16 cellular contexts compared by ENCODE assay signal in the genomic region with DNA sequence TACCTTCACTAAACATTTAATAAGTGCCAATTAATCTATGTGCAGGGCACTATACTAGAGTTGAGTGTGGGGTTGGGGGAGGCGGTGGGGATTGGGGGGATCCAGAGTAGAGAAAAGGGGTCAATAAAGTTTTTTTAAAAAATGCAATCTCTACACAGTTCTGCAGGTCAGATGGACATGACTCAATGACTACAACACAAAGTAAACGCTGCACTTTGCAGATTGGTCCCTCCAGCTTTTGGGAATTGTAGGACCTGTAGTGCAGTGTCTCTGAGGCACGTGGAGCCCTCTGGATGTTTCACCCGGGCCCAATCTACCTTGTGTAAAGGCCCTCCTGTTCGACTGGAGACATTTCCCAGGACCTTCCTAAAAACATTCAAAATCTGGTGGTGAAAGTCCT. TPM values are rescaled to one million over a fixed set of nuclear protein-coding genes. Genes with fewer than 3 reads are reported as not detected.
A peak's percentile ranks its signal among the peaks of the same experiment; 100 is the strongest.
DNase-seq lines count a peak whose midpoint lies in the region; ATAC-seq, FAIRE-seq and TF ChIP-seq lines count a peak whose summit lies in the region.
"Had no signal": no experiment of that assay in that cellular context is flagged by ENCODE, and none has a peak within 500 bp of the region (broad histone marks: within the 10 kb centered on the region; RNA-seq: fewer than 3 reads in every experiment).

No MANE protein-coding gene starts in this region.

- H3K9me3 ChIP-seq in HepG2 (ENCODE audit: low read length) = no peaks in the 10 kb centered on the region
- H3K9me3 ChIP-seq in right lobe of liver = no peaks in the 10 kb centered on the region
- no peaks in the 10 kb centered on the region for H3K9me3 ChIP-seq in adrenal gland (replicated peaks in 1 of 3)
- H3K9me3 ChIP-seq in neural progenitor cell (ENCODE audit: low read depth) = no peaks in the 10 kb centered on the region
- no peaks in the 10 kb centered on the region for H3K9me3 ChIP-seq in breast epithelium
- H3K9me3 ChIP-seq: BLaER1 had no signal

- no peak overlapping the region for H3K9ac ChIP-seq in HepG2 (ENCODE audit: insufficient read depth, low read depth, low read length)
- H3K9ac ChIP-seq in neural progenitor cell = no peak overlapping the region
- H3K9ac ChIP-seq: BLaER1, GM23248, KMS-11 had no signal

- H3K36me3 Mint-ChIP-seq in neural progenitor cell = no peaks in the 10 kb centered on the region
- H3K36me3 Mint-ChIP-seq: CD4-positive, CD25-positive, alpha-beta regulatory T cell had no signal

- no peak for FAIRE-seq in HepG2 (lab: Jason Lieb, UNC)

- H3K9me3 Mint-ChIP-seq in neural progenitor cell = no peaks in the 10 kb centered on the region
- H3K9me3 Mint-ChIP-seq: CD4-positive, CD25-positive, alpha-beta regulatory T cell had no signal

- ATAC-seq in HepG2 (no peak), right lobe of liver (no peak)

- 66% methylated on average over 3 of the region's 5 CpGs for WGBS in HepG2 (ENCODE audit: low lambda C conversion rate)
- WGBS in right lobe of liver (ENCODE audit: insufficient coverage, low coverage, low lambda C conversion rate, missing lambda C conversion rate) = 83% methylated on average over 2 of the region's 5 CpGs
- 74 to 83% (median 81%) methylated on average over 4 to 5 of the region's 5 CpGs for WGBS in adrenal gland, 4 donors

- CTCF ChIA-PET in HepG2 (lab: Yijun Ruan, JAX; ENCODE audit: low intra/inter-chr PET ratio, low total read pairs) = no interaction called here

- intact Hi-C loops in HepG2 (cut with micrococcal nuclease; ENCODE audit: unreplicated experiment) = no loop called here
- intact Hi-C loops in right lobe of liver (cut with DNase I) = no loop called here
- intact Hi-C loops in adrenal gland (cut with DNase I) = no loop called here
- intact Hi-C loops in posterior vena cava (cut with DNase I) = no loop called here
- intact Hi-C loops in breast epithelium (cut with DNase I; ENCODE audit: low total_unique reads) = no loop called here

- H3K27ac ChIP-seq in HepG2 (ENCODE audit: extremely low read length, insufficient read depth, low read length) (no peak overlapping the region), right lobe of liver (no peak overlapping the region), adrenal gland (peak overlapping the region in 3 of 5 donors; percentile 44 to 70 (median 68)), neural progenitor cell (peak overlapping the region; percentile 43), breast epithelium (no peak overlapping the region)
- H3K27ac ChIP-seq: BLaER1, GM23248, KMS-11 had no signal

- H4K20me1 ChIP-seq in HepG2 (ENCODE audit: insufficient read depth, low read length) (peaks cover 5% of the 10 kb centered on the region), neural progenitor cell (ENCODE audit: low read depth) (peaks cover 100% of the 10 kb centered on the region)
- H4K20me1 ChIP-seq: BLaER1 had no signal

- TF ChIP-seq RAD21 in HepG2 (CRISPR knock-in tag; IDR thresholded peaks at IDR 0.05) = no peak

- H3K79me2 ChIP-seq in HepG2 (ENCODE audit: insufficient read depth, low read length) = peaks cover 42% of the 10 kb centered on the region
- peaks cover 100% of the 10 kb centered on the region for H3K79me2 ChIP-seq in neural progenitor cell (ENCODE audit: low read depth)

- no peaks in the 10 kb centered on the region for H3K27me3 ChIP-seq in HepG2 (ENCODE audit: control insufficient read depth in 1 of 2, insufficient read depth in 2 of 2, low read length in 2 of 2)
- H3K27me3 ChIP-seq in right lobe of liver = no peaks in the 10 kb centered on the region
- no peaks in the 10 kb centered on the region for H3K27me3 ChIP-seq in adrenal gland
- no peaks in the 10 kb centered on the region for H3K27me3 ChIP-seq in neural progenitor cell
- no peaks in the 10 kb centered on the region for H3K27me3 ChIP-seq in breast epithelium
- H3K27me3 ChIP-seq: BLaER1 had no signal

- no peak overlapping the region for H3K4me3 ChIP-seq in HepG2 (replicated peaks in 1 of 3; ENCODE audit: insufficient read depth in 1 of 3, low read depth in 2 of 3, low read length in 3 of 3)
- no peak overlapping the region for H3K4me3 ChIP-seq in right lobe of liver
- H3K4me3 ChIP-seq in adrenal gland = no peak overlapping the region
- no peak overlapping the region for H3K4me3 ChIP-seq in neural progenitor cell
- H3K4me3 ChIP-seq in breast epithelium = no peak overlapping the region
- H3K4me3 ChIP-seq: BLaER1, GM23248 had no signal

- H3K4me1 ChIP-seq in HepG2 (ENCODE audit: insufficient read depth, low read length) = peaks cover 100% of the 10 kb centered on the region
- H3K4me1 ChIP-seq in right lobe of liver = peaks cover 0 to 20% (median 4%) of the 10 kb centered on the region in 4 donors
- H3K4me1 ChIP-seq in adrenal gland (replicated peaks in 1 of 2) = peaks cover 34 to 88% of the 10 kb centered on the region in 2 donors
- peaks cover 98% of the 10 kb centered on the region for H3K4me1 ChIP-seq in neural progenitor cell
- no peaks in the 10 kb centered on the region for H3K4me1 ChIP-seq in breast epithelium
- H3K4me1 ChIP-seq: BLaER1 had no signal

- H3K27ac Mint-ChIP-seq in neural progenitor cell = no peak overlapping the region
- H3K27ac Mint-ChIP-seq: CD4-positive, CD25-positive, alpha-beta regulatory T cell had no signal

- no peak overlapping the region for H3K4me2 ChIP-seq in HepG2 (ENCODE audit: low read depth, low read length)
- H3K4me2 ChIP-seq in neural progenitor cell = no peak overlapping the region
- H3K4me2 ChIP-seq: BLaER1, KMS-11 had no signal

- in situ Hi-C loops in HepG2 (cut with HindIII; ENCODE audit: extremely low pct_ligation_motif_present, low pct_unique_long_range_greater_than_20kb) = no loop called here

- POLR2A ChIA-PET in HepG2 (lab: Yijun Ruan, JAX) = no interaction called here

- no peak for TF ChIP-seq CTCF in HepG2 (CRISPR knock-in tag; IDR thresholded peaks at IDR 0.05)
- no peak for TF ChIP-seq CTCF in right lobe of liver (IDR thresholded peaks at IDR 0.05)
- no peak for TF ChIP-seq CTCF in adrenal gland (IDR thresholded peaks at IDR 0.05)
- TF ChIP-seq CTCF in neural progenitor cell (IDR thresholded peaks at IDR 0.05) = no peak
- TF ChIP-seq CTCF in breast epithelium (IDR thresholded peaks at IDR 0.05) = no peak

- peaks cover 55% of the 10 kb centered on the region for H3F3A ChIP-seq in neural progenitor cell (ENCODE audit: low read depth)

- DNase-seq in HepG2 (ENCODE audit: low spot score) = no peak
- no peak for DNase-seq in right lobe of liver
- no peak for DNase-seq in adrenal gland
- DNase-seq in neural progenitor cell (ENCODE audit: low spot score) = no peak
- DNase-seq in posterior vena cava (ENCODE audit: low spot score) = no peak
- no peak for DNase-seq in breast epithelium (ENCODE audit: low spot score in 2 of 2)
- no peak for DNase-seq in SIG-M5 treated with dmso at 0.1 percent for 504 hours (lab: John Stamatoyannopoulos, UW; ENCODE audit: unreplicated experiment)
- DNase-seq: 8988T; AML-193; CD4-positive, CD25-positive, alpha-beta regulatory T cell; DND-41; GF-D8; GM23248; H7 had no signal

- BruUV-seq in HepG2 (replicated peaks; lab: Mats Ljungman, UMichigan) = no TSS peak

- H3K36me3 ChIP-seq in HepG2 (replicated peaks in 1 of 2; ENCODE audit: control insufficient read depth in 1 of 2, insufficient read depth in 2 of 2, low read length in 2 of 2) (no peaks in the 10 kb centered on the region), right lobe of liver (no peaks in the 10 kb centered on the region), adrenal gland (replicated peaks in 1 of 2) (no peaks in the 10 kb centered on the region), neural progenitor cell (no peaks in the 10 kb centered on the region), breast epithelium (no peaks in the 10 kb centered on the region)
- H3K36me3 ChIP-seq: BLaER1 had no signal

- H3K4me3 Mint-ChIP-seq in neural progenitor cell = no peak overlapping the region
- H3K4me3 Mint-ChIP-seq: CD4-positive, CD25-positive, alpha-beta regulatory T cell had no signal

- TF ChIP-seq EP300 in HepG2 (IDR thresholded peaks at IDR 0.05; ENCODE audit: low read depth in 2 of 2, low read length in 2 of 2) (no peak), HepG2 (CRISPR knock-in tag; IDR thresholded peaks at IDR 0.05; ENCODE audit: borderline replicate concordance) (no peak)

- peaks cover 2% of the 10 kb centered on the region for H3K27me3 Mint-ChIP-seq in neural progenitor cell (ENCODE audit: insufficient read depth, low read depth)
- H3K27me3 Mint-ChIP-seq: CD4-positive, CD25-positive, alpha-beta regulatory T cell had no signal

- TF ChIP-seq POLR2A in HepG2 (IDR thresholded peaks at IDR 0.05; ENCODE audit: insufficient read depth in 1 of 2, low read depth in 2 of 2, low read length in 2 of 2) = no peak
- TF ChIP-seq POLR2A in right lobe of liver (IDR thresholded peaks at IDR 0.05) = no peak
- TF ChIP-seq POLR2A in adrenal gland (IDR thresholded peaks at IDR 0.05) = no peak
- no peak for TF ChIP-seq POLR2A in breast epithelium (IDR thresholded peaks at IDR 0.05)

- H2AFZ ChIP-seq in HepG2 (ENCODE audit: low read length) (no peak overlapping the region), neural progenitor cell (replicated peaks) (no peak overlapping the region)
- H2AFZ ChIP-seq: GM23248 had no signal

- H3K4me1 Mint-ChIP-seq in neural progenitor cell = peaks cover 61% of the 10 kb centered on the region
- H3K4me1 Mint-ChIP-seq: CD4-positive, CD25-positive, alpha-beta regulatory T cell had no signal

RNA-seq across cellular contexts. Expression of a gene that starts 43.5 kb away (rescaled TPM):
- 2.9 and 5.1 TPM in 2 replicates for total RNA-seq in HepG2 (2016; rRNA removed; fragmentation: Illumina TruSeq; extraction: Trizol)
- 2.5 and 3.1 TPM in 2 replicates for total RNA-seq in HepG2 (2016; cell fraction: cytosol; rRNA removed; fragmentation: Illumina TruSeq; extraction: Trizol; ENCODE audit: low read depth)
- total RNA-seq in HepG2 (2016; cell fraction: insoluble cytoplasmic fraction; rRNA removed; fragmentation: Illumina TruSeq; extraction: Trizol) = 3.4 and 5.4 TPM in 2 replicates
- 1.7 and 2.8 TPM in 2 replicates for total RNA-seq in HepG2 (2016; cell fraction: membrane; rRNA removed; fragmentation: Illumina TruSeq; extraction: Trizol)
- 21.0 and 23.5 TPM in 2 replicates for total RNA-seq in HepG2 (2016; cell fraction: nucleus; rRNA removed; fragmentation: Illumina TruSeq; extraction: Trizol)
- polyA plus RNA-seq in HepG2 (2011; rRNA removed) = 4.6 and 6.5 TPM in 2 replicates
- 3.4 and 5.4 TPM in 2 replicates for polyA plus RNA-seq in HepG2 (2011; cell fraction: cytosol; rRNA removed)
- 11.1 and 19.1 TPM in 2 replicates for polyA plus RNA-seq in HepG2 (2011; cell fraction: nucleus; rRNA removed)
- 3.4 and 4.0 TPM in 2 replicates for polyA plus RNA-seq in HepG2 (2012)
- polyA plus RNA-seq in HepG2 (2016; cell fraction: cytosol; fragmentation: Illumina TruSeq; extraction: Trizol; ENCODE audit: low read depth) = 0.33 and 0.82 TPM in 2 replicates
- polyA plus RNA-seq in HepG2 (2016; cell fraction: insoluble cytoplasmic fraction; fragmentation: Illumina TruSeq; extraction: Trizol; ENCODE audit: low read depth) = 2.0 and 3.2 TPM in 2 replicates
- 0.60 and 0.90 TPM in 2 replicates for polyA plus RNA-seq in HepG2 (2016; cell fraction: membrane; fragmentation: Illumina TruSeq; extraction: Trizol; ENCODE audit: low read depth)
- 12.6 and 13.9 TPM in 2 replicates for polyA plus RNA-seq in HepG2 (2016; cell fraction: nucleus; fragmentation: Illumina TruSeq; extraction: Trizol; ENCODE audit: insufficient read depth, low read depth)
- 0.14 and 17.4 TPM in 2 replicates for polyA minus RNA-seq in HepG2 (2011; rRNA and poly(A)+ RNA removed; ENCODE audit: low replicate concordance)
- polyA minus RNA-seq in HepG2 (2011; cell fraction: cytosol; rRNA and poly(A)+ RNA removed) = 8.4 and 16.5 TPM in 2 replicates
- polyA minus RNA-seq in HepG2 (2011; cell fraction: nucleus; rRNA and poly(A)+ RNA removed) = 49.6 and 67.6 TPM in 2 replicates
- total RNA-seq in right lobe of liver = 10 to 100 TPM in 1 of 6 experiments, 1 to 10 TPM in 5; 4.5 to 12.0 (median 8.4) TPM
- total RNA-seq in adrenal gland = 100 to 1,000 TPM; 108 to 182 (median 141) TPM
- polyA plus RNA-seq in adrenal gland = 100 to 1,000 TPM in 1 of 3 donors, 10 to 100 TPM in 2; 55.1 to 112 (median 91.2) TPM
- 75.3 and 86.4 TPM in 2 replicates for total RNA-seq in neural progenitor cell (ENCODE audit: low replicate concordance)
- 10 to 100 TPM; 18.6 to 24.9 TPM for total RNA-seq in posterior vena cava
- 10 to 100 TPM; 33.9 to 40.3 (median 35.6) TPM for total RNA-seq in breast epithelium
- total RNA-seq: CD4-positive, CD25-positive, alpha-beta regulatory T cell had no signal

Comparison
In these comparisons a context has a peak if more than half of its experiments do, and no peak if none do; other contexts are left out.
1. H3K27ac ChIP-seq: peak in adrenal gland (3 of 5) and neural progenitor cell (single experiment); none in HepG2 (single experiment), right lobe of liver (0 of 3) and breast epithelium (0 of 2).